ENCODE assay signal across 9 cellular contexts in the genomic region with DNA sequence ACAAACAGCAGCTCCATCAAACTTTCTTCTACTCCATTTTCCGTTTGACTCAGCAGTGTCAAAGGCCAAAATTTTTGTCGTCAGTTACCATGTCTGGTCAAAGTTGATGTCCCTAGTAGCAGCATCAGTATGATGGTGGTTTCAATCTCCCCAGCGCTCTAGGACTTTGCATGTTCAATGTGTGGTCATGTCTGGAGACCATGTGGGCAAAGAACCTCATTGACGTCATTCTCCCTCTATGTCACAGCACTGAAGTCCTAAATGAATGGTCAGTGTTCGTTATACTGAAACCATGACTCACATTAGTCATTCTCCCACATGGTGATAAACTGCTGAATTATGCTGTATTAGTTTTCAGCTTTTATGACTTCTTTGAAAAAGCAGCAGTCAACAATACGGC. TPM values are rescaled to one million over a fixed set of nuclear protein-coding genes. Genes with fewer than 3 reads are reported as not detected.
DNase-seq lines count a peak whose midpoint lies in the region; ATAC-seq, FAIRE-seq and TF ChIP-seq lines count a peak whose summit lies in the region.
"Had no signal": no experiment of that assay in that cellular context is flagged by ENCODE, and none has a peak within 500 bp of the region (broad histone marks: within the 10 kb centered on the region; RNA-seq: fewer than 3 reads in every experiment).

No MANE protein-coding gene starts in this region.

- TF ChIP-seq CTCF in fibroblast of mammary gland (conservative IDR thresholded peaks at IDR 0.05; ENCODE audit: control insufficient read depth, insufficient read depth, low read depth, low read length) (no peak), tibial artery (IDR thresholded peaks at IDR 0.05) (no peak)

- TF ChIP-seq POLR2A in GM12891 (IDR thresholded peaks at IDR 0.05; ENCODE audit: low read depth, low read length) = no peak

- ATAC-seq in GM21526 (IDR thresholded peaks at IDR 0.05; ENCODE audit: low FRiP score, unreplicated experiment) (peak; percentile 69), HG03558 (IDR thresholded peaks at IDR 0.05; ENCODE audit: extremely low read depth, unreplicated experiment) (peak; percentile 91)

- no peak overlapping the region for H3K4me3 ChIP-seq in fibroblast of mammary gland (ENCODE audit: control insufficient read depth, low read depth, low read length)
- H3K4me3 ChIP-seq in tibial artery = no peak overlapping the region
- no peak overlapping the region for H3K4me3 ChIP-seq in MG63

- H3K4me1 ChIP-seq in tibial artery = peaks cover 0 to 23% (median 2%) of the 10 kb centered on the region in 4 donors

- no peaks in the 10 kb centered on the region for H3K36me3 ChIP-seq in tibial artery
- H3K36me3 ChIP-seq in MG63 = no peaks in the 10 kb centered on the region

- FAIRE-seq in GM12891 (lab: Jason Lieb, UNC) = no peak

- intact Hi-C loops in tibial artery (cut with DNase I; ENCODE audit: low total_unique reads) = no loop called here

- no peak overlapping the region for H3K27ac ChIP-seq in tibial artery

- H3K27me3 ChIP-seq in tibial artery = no peaks in the 10 kb centered on the region
- no peaks in the 10 kb centered on the region for H3K27me3 ChIP-seq in MG63

- no peaks in the 10 kb centered on the region for H3K9me3 ChIP-seq in tibial artery
- H3K9me3 ChIP-seq in MG63 = no peaks in the 10 kb centered on the region

- no peak for DNase-seq in GM12891 (ENCODE audit: insufficient read length, low spot score)
- DNase-seq in fibroblast of mammary gland (ENCODE audit: low read depth) = peak; percentile 100
- no peak for DNase-seq in tibial artery
- no peak for DNase-seq in NCI-H187 treated with DMSO at 0.1 percent for 48 hours (lab: John Stamatoyannopoulos, UW)
- DNase-seq in MG63 = no peak
- DNase-seq in DMS 273 treated with DMSO at 0.1 percent for 48 hours (lab: John Stamatoyannopoulos, UW) = no peak

TF ChIP-seq in GM12891, 5 proteins besides CTCF, POLR2A, EP300 and RAD21:
- TF ChIP-seq POLR2AphosphoS5 (IDR thresholded peaks at IDR 0.05; ENCODE audit: low read depth, low read length) = no peak
- peak; percentile 94 for TF ChIP-seq POU2F2 (IDR thresholded peaks at IDR 0.05; ENCODE audit: low read depth, low read length)
- 0 out of 2 replicates have a peak, but pooled peaks have one; percentile 17 for TF ChIP-seq TAF1 (IDR thresholded peaks at IDR 0.05; ENCODE audit: low read depth, low read length)
- no peak for TF ChIP-seq SPI1 (IDR thresholded peaks at IDR 0.05; ENCODE audit: low read depth, low read length)
- no peak for TF ChIP-seq PAX5 (IDR thresholded peaks at IDR 0.05; ENCODE audit: insufficient read depth, low read length, severe bottlenecking)

RNA-seq across cellular contexts. Expression of a gene that starts 23.2 kb away (rescaled TPM):
- polyA plus RNA-seq in GM12891 (2012; ENCODE audit: low read depth, missing spikeins) = 0.28 TPM
- total RNA-seq in MG63 (2014; rRNA removed; shearing (Covaris generic); ENCODE audit: low replicate concordance) = not detected in 2 replicates
- polyA plus RNA-seq: IgD-negative memory B cell had no signal
